ENCODE assay signal across 11 cellular contexts in genomic region chr1:88179943-88180342, GRCh38.
DNase-seq lines count a peak whose midpoint lies in the region; ATAC-seq, FAIRE-seq and TF ChIP-seq lines count a peak whose summit lies in the region.
"Had no signal": no experiment of that assay in that cellular context is flagged by ENCODE, and none has a peak within 500 bp of the region (broad histone marks: within the 10 kb centered on the region; RNA-seq: fewer than 3 reads in every experiment).

No MANE protein-coding gene starts in this region.

- H3K27ac ChIP-seq in PC-3 (ENCODE audit: low read length) (no peak overlapping the region), HepG2 (ENCODE audit: extremely low read length, insufficient read depth, low read length) (peak overlapping the region; percentile 15)

- no peak overlapping the region for H3K9ac ChIP-seq in PC-3 (ENCODE audit: low read length)
- no peak overlapping the region for H3K9ac ChIP-seq in HepG2 (ENCODE audit: insufficient read depth, low read depth, low read length)

- 98% methylated on average over 5 of the region's 5 CpGs for WGBS in HepG2 (ENCODE audit: low lambda C conversion rate)

- H3K4me1 Mint-ChIP-seq in Calu3 (ENCODE audit: low read depth, unreplicated experiment): peaks cover 44% of the 10 kb centered on the region

- H4K20me1 ChIP-seq in PC-3 (ENCODE audit: low read length) (no peaks in the 10 kb centered on the region), HepG2 (ENCODE audit: insufficient read depth, low read length) (no peaks in the 10 kb centered on the region)

- H3K27ac Mint-ChIP-seq in Calu3 (ENCODE audit: unreplicated experiment): peak overlapping the region; percentile 12
- H3K27ac Mint-ChIP-seq: B cell; CD4-positive, alpha-beta T cell; GM23338 had no signal

- no peaks in the 10 kb centered on the region for H3K79me2 ChIP-seq in PC-3 (ENCODE audit: low read length)
- H3K79me2 ChIP-seq in HepG2 (ENCODE audit: insufficient read depth, low read length): no peaks in the 10 kb centered on the region

- intact Hi-C loops in Calu3 (cut with micrococcal nuclease; ENCODE audit: unreplicated experiment) (loop anchor here (1.0 to 10.0 kb wide), 7 partner anchors 42 to 885 kb away; partner anchors contain the start of gene LMO4), PC-3 (cut with micrococcal nuclease) (loop anchor here (1.0 to 10.0 kb wide), 5 partner anchors 57 to 885 kb away; no protein-coding TSS in a partner anchor), HepG2 (cut with micrococcal nuclease; ENCODE audit: unreplicated experiment) (loop anchor here (1.0 to 10.0 kb wide), 6 partner anchors 65 to 383 kb away; no protein-coding TSS in a partner anchor), left cardiac atrium (cut with DNase I) (loop anchor here in 1 of 2 donors (5.0 kb wide), 2 partner anchors 122 to 367 kb away; no protein-coding TSS in a partner anchor)

- in situ Hi-C loops in HepG2 (cut with HindIII; ENCODE audit: extremely low pct_ligation_motif_present, low pct_unique_long_range_greater_than_20kb): loop anchor here (5.0 kb wide), 2 partner anchors 122 to 383 kb away; no protein-coding TSS in a partner anchor

- no peaks in the 10 kb centered on the region for H3K9me3 Mint-ChIP-seq in Calu3 (ENCODE audit: low read depth, unreplicated experiment)
- H3K9me3 Mint-ChIP-seq: CD4-positive, alpha-beta T cell; GM23338; IgD-negative memory B cell had no signal

- H3K4me1 ChIP-seq in PC-3 (ENCODE audit: insufficient read depth, low read length) (peaks cover 10% of the 10 kb centered on the region), HepG2 (ENCODE audit: insufficient read depth, low read length) (peaks cover 61% of the 10 kb centered on the region)

- no peak for TF ChIP-seq POLR2A in HepG2 (IDR thresholded peaks at IDR 0.05; ENCODE audit: insufficient read depth in 1 of 2, low read depth in 2 of 2, low read length in 2 of 2)

- H3K4me3 ChIP-seq in PC-3 (ENCODE audit: low read length) (no peak overlapping the region), HepG2 (replicated peaks in 1 of 3; ENCODE audit: insufficient read depth in 1 of 3, low read depth in 2 of 3, low read length in 3 of 3) (no peak overlapping the region)
- H3K4me3 ChIP-seq: GM23338 had no signal

- no peaks in the 10 kb centered on the region for H3K36me3 Mint-ChIP-seq in Calu3 (ENCODE audit: insufficient read depth, unreplicated experiment)

- H3K9me2 ChIP-seq in PC-3 (replicated peaks; ENCODE audit: low read length): no peaks in the 10 kb centered on the region

- TF ChIP-seq RAD21 in HepG2 (CRISPR knock-in tag; IDR thresholded peaks at IDR 0.05): no peak

- DNase-seq in Calu3 (no peak), D721Med (ENCODE audit: insufficient read length, low spot score) (no peak), PC-3 (no peak), HepG2 (ENCODE audit: low spot score) (no peak), left cardiac atrium (no peak)

- H2AFZ ChIP-seq in PC-3 (ENCODE audit: low read length) (peak overlapping the region; percentile 55), HepG2 (ENCODE audit: low read length) (no peak overlapping the region)

- H3F3A ChIP-seq in PC-3 (ENCODE audit: low read length, unreplicated experiment): no peaks in the 10 kb centered on the region

- CTCF ChIA-PET in Calu3 (lab: Charles Lee) (interaction anchor here (0.5 to 1.6 kb wide), 13 partner anchors 10 to 369 kb away, joined by 3 to 16 read pairs (median 5); no protein-coding TSS in a partner anchor), PC-3 (lab: Charles Lee) (interaction anchor here (0.6 to 1.2 kb wide), 6 partner anchors 34 to 433 kb away, joined by 3 to 16 read pairs (median 6); no protein-coding TSS in a partner anchor), HepG2 (lab: Yijun Ruan, JAX; ENCODE audit: low intra/inter-chr PET ratio, low total read pairs) (interaction anchor here (1.3 kb wide), 1 partner anchor 415 kb away, joined by 5 read pairs; no protein-coding TSS in a partner anchor)

- TF ChIP-seq CTCF in Calu3 (IDR thresholded peaks at IDR 0.05; ENCODE audit: unreplicated experiment) (no peak), D721Med (IDR thresholded peaks at IDR 0.05; ENCODE audit: insufficient read depth, missing control alignments) (no peak), PC-3 (conservative IDR thresholded peaks at IDR 0.05; ENCODE audit: low read depth, low read length) (no peak), HepG2 (CRISPR knock-in tag; IDR thresholded peaks at IDR 0.05) (no peak)

- no peaks in the 10 kb centered on the region for H3K36me3 ChIP-seq in PC-3 (ENCODE audit: low read depth, low read length)
- no peaks in the 10 kb centered on the region for H3K36me3 ChIP-seq in HepG2 (replicated peaks in 1 of 2; ENCODE audit: control insufficient read depth in 1 of 2, insufficient read depth in 2 of 2, low read length in 2 of 2)

- H3K9me3 ChIP-seq in PC-3 (ENCODE audit: low read length) (no peaks in the 10 kb centered on the region), HepG2 (ENCODE audit: low read length) (no peaks in the 10 kb centered on the region)

- BruUV-seq in Calu3 (replicated peaks; lab: Mats Ljungman, UMichigan) (no TSS peak), PC-3 (replicated peaks; lab: Mats Ljungman, UMichigan) (no TSS peak), HepG2 (replicated peaks; lab: Mats Ljungman, UMichigan) (no TSS peak)

- no peak overlapping the region for H3K4me3 Mint-ChIP-seq in Calu3 (ENCODE audit: low read depth, unreplicated experiment)
- H3K4me3 Mint-ChIP-seq: B cell; CD4-positive, alpha-beta T cell; GM23338; IgD-negative memory B cell had no signal

- ATAC-seq in PC-3 (no peak), HepG2 (no peak), GM18502 (IDR thresholded peaks at IDR 0.05; ENCODE audit: poor library complexity, unreplicated experiment) (no peak), left cardiac atrium (no peak), HG03571 (IDR thresholded peaks at IDR 0.05; ENCODE audit: unreplicated experiment) (no peak)

- no peak for TF ChIP-seq EP300 in HepG2 (IDR thresholded peaks at IDR 0.05; ENCODE audit: low read depth in 2 of 2, low read length in 2 of 2)
- TF ChIP-seq EP300 in HepG2 (CRISPR knock-in tag; IDR thresholded peaks at IDR 0.05; ENCODE audit: borderline replicate concordance): no peak

- H3K27me3 ChIP-seq in PC-3 (ENCODE audit: low read length) (no peaks in the 10 kb centered on the region), HepG2 (ENCODE audit: control insufficient read depth in 1 of 2, insufficient read depth in 2 of 2, low read length in 2 of 2) (no peaks in the 10 kb centered on the region)

- POLR2A ChIA-PET in PC-3 (lab: Charles Lee; ENCODE audit: unreplicated experiment) (no interaction called here), HepG2 (lab: Yijun Ruan, JAX) (no interaction called here)

- H3K4me2 ChIP-seq in PC-3 (ENCODE audit: low read length) (no peak overlapping the region), HepG2 (ENCODE audit: low read depth, low read length) (0 out of 2 replicates have a peak overlapping the region, but pooled peaks have one; percentile 6)
- H3K4me2 ChIP-seq: GM23338 had no signal

- H3K27me3 Mint-ChIP-seq in Calu3 (ENCODE audit: unreplicated experiment): no peaks in the 10 kb centered on the region
- H3K27me3 Mint-ChIP-seq: IgD-negative memory B cell had no signal

- FAIRE-seq in D721Med (lab: Jason Lieb, UNC) (peak; percentile 90), HepG2 (lab: Jason Lieb, UNC) (no peak)

TF ChIP-seq in HepG2, 621 proteins besides CTCF, POLR2A, EP300 and RAD21 (continues in another document):
- TF ChIP-seq SNAPC2 (CRISPR knock-in tag; IDR thresholded peaks at IDR 0.05) (no peak), FOXK1 (CRISPR knock-in tag; IDR thresholded peaks at IDR 0.05; ENCODE audit: borderline replicate concordance, low read depth) (no peak), ZNF251 (CRISPR knock-in tag; IDR thresholded peaks at IDR 0.05) (no peak), SAP130 (CRISPR knock-in tag; IDR thresholded peaks at IDR 0.05; ENCODE audit: low read depth) (no peak), GPN1 (CRISPR knock-in tag; IDR thresholded peaks at IDR 0.05; ENCODE audit: borderline replicate concordance) (no peak), HMGA1 (CRISPR knock-in tag; conservative IDR thresholded peaks at IDR 0.05) (no peak), RFX1 (IDR thresholded peaks at IDR 0.05) (no peak), BRF2 (CRISPR knock-in tag; IDR thresholded peaks at IDR 0.05) (no peak), ZNF891 (CRISPR knock-in tag; IDR thresholded peaks at IDR 0.05) (no peak), NAIF1 (CRISPR knock-in tag; IDR thresholded peaks at IDR 0.05; ENCODE audit: borderline replicate concordance) (no peak)
